Comparison of ENCODE assay signal across 11 cellular contexts in the genomic region with DNA sequence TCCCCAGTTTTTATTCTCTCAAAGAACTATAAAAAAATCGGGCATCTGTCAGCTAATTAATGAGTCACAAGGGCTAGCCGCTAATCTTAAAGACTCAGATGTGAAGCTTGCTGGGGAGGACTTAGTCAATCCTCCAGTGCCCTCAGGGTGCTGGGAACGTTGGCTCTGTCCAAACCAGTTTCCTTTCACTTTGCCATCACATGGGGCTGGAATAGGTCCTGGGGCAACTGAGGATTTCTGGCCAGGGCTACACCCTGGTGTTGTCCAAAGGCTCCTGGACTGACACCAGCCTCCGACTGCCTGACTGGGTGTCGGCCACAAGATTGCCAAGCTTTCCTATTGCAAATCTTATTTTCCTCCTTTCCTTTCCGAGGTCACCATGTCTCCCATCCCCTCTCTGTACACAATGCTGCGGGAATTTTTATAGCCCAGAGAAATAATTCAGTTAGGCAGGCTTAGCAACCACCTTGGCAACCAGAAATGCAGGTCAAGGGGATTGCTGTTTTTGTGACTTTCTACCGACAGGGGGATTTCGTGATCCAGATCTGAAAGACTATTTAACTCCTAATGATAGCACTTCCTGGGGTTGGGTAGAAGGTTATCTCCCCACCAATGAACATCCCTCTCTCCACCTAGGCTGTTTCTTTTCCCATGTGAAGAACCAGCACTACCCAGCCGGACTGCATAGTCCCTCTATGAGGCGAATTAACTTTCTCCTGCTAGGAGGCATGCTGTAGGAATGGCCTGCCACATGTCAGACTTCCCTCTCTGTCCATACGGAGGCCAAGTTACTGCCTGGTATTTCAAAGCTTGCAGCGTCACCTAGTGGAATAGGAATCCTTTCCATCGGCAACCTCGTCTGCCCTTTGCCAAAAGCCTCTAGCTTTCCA. TPM values are rescaled to one million over a fixed set of nuclear protein-coding genes. Genes with fewer than 3 reads are reported as not detected.
DNase-seq lines count a peak whose midpoint lies in the region; FAIRE-seq and TF ChIP-seq lines count a peak whose summit lies in the region.
"Had no signal": no experiment of that assay in that cellular context is flagged by ENCODE, and none has a peak within 500 bp of the region (broad histone marks: within the 10 kb centered on the region; RNA-seq: fewer than 3 reads in every experiment).

No MANE protein-coding gene starts in this region.

- no peak overlapping the region for H3K27ac ChIP-seq in H1 (ENCODE audit: low read depth, low read length)
- H3K27ac ChIP-seq in muscle layer of duodenum (ENCODE audit: low read length) = peak overlapping the region; percentile 65

- no peaks in the 10 kb centered on the region for H3K23me2 ChIP-seq in H1 (ENCODE audit: low read depth, low read length)

- TF ChIP-seq EP300 in H1 (IDR thresholded peaks at IDR 0.05; ENCODE audit: borderline replicate concordance in 1 of 2, low read depth in 2 of 2, low read length in 2 of 2) = no peak

- H3K23ac ChIP-seq in H1 (ENCODE audit: insufficient read length) = no peak overlapping the region

- POLR2A ChIA-PET in H1 (lab: Charles Lee; ENCODE audit: partially characterized antibody) = interaction anchor here (1.5 kb wide), 1 partner anchor 98 kb away, joined by 5 read pairs; a partner anchor contains a TSS

- H3K36me3 ChIP-seq in H1 (ENCODE audit: control insufficient read depth in 2 of 4, insufficient read depth in 4 of 4, low read length in 3 of 4) (no peaks in the 10 kb centered on the region), muscle layer of duodenum (ENCODE audit: control insufficient read depth in 1 of 2, insufficient read depth in 2 of 2, low read length in 2 of 2) (peaks cover 0 to 4% of the 10 kb centered on the region in 2 donors)

- H2BK120ac ChIP-seq in H1 (replicated peaks; ENCODE audit: low read depth, low read length) = no peak overlapping the region

- DNase-seq in Ammon's horn (ENCODE audit: low spot score) (peak; percentile 37), NCI-H69 (lab: John Stamatoyannopoulos, UW) (peak; percentile 37), H1 (ENCODE audit: low read depth in 1 of 2, low spot score in 2 of 2) (peak; percentile 49 to 60), NOMO-1 treated with DMSO at 0.1 percent for 48 hours (lab: John Stamatoyannopoulos, UW; ENCODE audit: unreplicated experiment) (no peak), NCI-H345 (lab: John Stamatoyannopoulos, UW) (no peak), cerebellar cortex (ENCODE audit: low spot score) (no peak)
- DNase-seq in activated CD4-positive, CD25-positive, alpha-beta regulatory T cell treated with anti-CD3 and anti-CD28 coated beads, Interleukin-2, amount 50 U/mL, for 72 hours = no peak
- DNase-seq: NCI-H1694 treated with DMSO at 0.1 percent for 48 hours had no signal

- no peak overlapping the region for H2BK5ac ChIP-seq in H1 (ENCODE audit: low read depth, low read length)

- H3K4me3 ChIP-seq in H1 (ENCODE audit: extremely low read depth in 1 of 4, insufficient read depth in 2 of 4, low read depth in 3 of 4, low read length in 4 of 4) (no peak overlapping the region), muscle layer of duodenum (ENCODE audit: low read depth in 1 of 2, low read length in 2 of 2) (peak overlapping the region; percentile 18 to 42)

- H3K79me1 ChIP-seq in H1 (ENCODE audit: low read depth, low read length) = no peaks in the 10 kb centered on the region

- H2BK15ac ChIP-seq in H1 (ENCODE audit: low read length) = no peak overlapping the region

- no peak for TF ChIP-seq POLR2A in H1 (IDR thresholded peaks at IDR 0.05; ENCODE audit: control extremely low read depth in 1 of 2, low read depth in 2 of 2, low read length in 2 of 2)

- FAIRE-seq in H1 (lab: Jason Lieb, UNC) = no peak
- FAIRE-seq: colon, G401.6 had no signal

- H3K9ac ChIP-seq in H1 (replicated peaks in 1 of 4; ENCODE audit: extremely low read depth in 1 of 4, low read depth in 3 of 4, low read length in 3 of 4) = no peak overlapping the region

- no peaks in the 10 kb centered on the region for H3K27me3 ChIP-seq in H1 (replicated peaks in 1 of 4; ENCODE audit: control insufficient read depth in 3 of 4, extremely low read depth in 1 of 4, insufficient read depth in 3 of 4, low read length in 3 of 4)
- H3K27me3 ChIP-seq in muscle layer of duodenum (ENCODE audit: low read depth, low read length) = no peaks in the 10 kb centered on the region

- TF ChIP-seq RAD21 in H1 (IDR thresholded peaks at IDR 0.05 in 1 of 2, conservative IDR thresholded peaks at IDR 0.05 in 1 of 2; ENCODE audit: low read depth in 2 of 2, low read length in 2 of 2) = peak; percentile 94 to 97

- H3K18ac ChIP-seq in H1 (ENCODE audit: extremely low read depth, low read length) = no peak overlapping the region

- H3K9me3 ChIP-seq in H1 (ENCODE audit: insufficient read depth in 2 of 2, low read depth in 1 of 2, low read length in 1 of 2) (peaks cover 20 to 24% of the 10 kb centered on the region in 2 experiments), muscle layer of duodenum (ENCODE audit: control insufficient read depth in 1 of 2, low read length in 2 of 2) (peaks cover 4 to 8% of the 10 kb centered on the region in 2 donors)

- no peak overlapping the region for H4K8ac ChIP-seq in H1 (ENCODE audit: extremely low read depth, insufficient read depth, low read length)

- H2BK12ac ChIP-seq in H1 (ENCODE audit: low read depth, low read length) = no peak overlapping the region

- H4K91ac ChIP-seq in H1 (replicated peaks; ENCODE audit: insufficient read length, low read length) = no peak overlapping the region

- H2AK5ac ChIP-seq in H1 (ENCODE audit: low read depth, low read length) = no peak overlapping the region

- H3K4me1 ChIP-seq in H1 (replicated peaks in 1 of 4; ENCODE audit: control insufficient read depth in 3 of 4, insufficient read depth in 4 of 4, low read length in 3 of 4) (no peaks in the 10 kb centered on the region), muscle layer of duodenum (ENCODE audit: control insufficient read depth in 1 of 2, insufficient read depth in 2 of 2, low read length in 2 of 2) (peaks cover 0 to 7% of the 10 kb centered on the region in 2 donors)

- 65% methylated on average over 15 of the region's 15 CpGs; no CpG with 5 or more reads in 1 of the 2 experiments for WGBS in H1 (ENCODE audit: extremely low coverage in 1 of 2, insufficient coverage in 1 of 2, insufficient read length in 1 of 2, insufficient replicate concordance in 2 of 2, low coverage in 1 of 2, low lambda C conversion rate in 2 of 2, missing lambda C conversion rate in 1 of 2), 2 experiments

- H2BK20ac ChIP-seq in H1 (ENCODE audit: low read length) = no peak overlapping the region

- no peaks in the 10 kb centered on the region for H4K20me1 ChIP-seq in H1 (replicated peaks in 1 of 2; ENCODE audit: control insufficient read depth in 1 of 2, insufficient read depth in 2 of 2, low read length in 2 of 2)

- H3K4ac ChIP-seq in H1 (replicated peaks; ENCODE audit: insufficient read length, low read depth, low read length) = no peak overlapping the region

- TF ChIP-seq CTCF in H1 (IDR thresholded peaks at IDR 0.05; ENCODE audit: control extremely low read depth in 1 of 3, insufficient read depth in 1 of 3, low read depth in 1 of 3, low read length in 3 of 3) = peak; percentile 60 to 91 (median 87)

- H4K5ac ChIP-seq in H1 (ENCODE audit: insufficient read length, low read depth, low read length) = no peak overlapping the region

- peak overlapping the region; percentile 51 for H2AFZ ChIP-seq in H1 (ENCODE audit: low read length)

- H3K79me2 ChIP-seq in H1 (ENCODE audit: control insufficient read depth in 1 of 2, insufficient read depth in 2 of 2, low read length in 2 of 2) = no peaks in the 10 kb centered on the region

- H3K14ac ChIP-seq in H1 (ENCODE audit: insufficient read length) = no peak overlapping the region

- no peak overlapping the region for H3K56ac ChIP-seq in H1 (replicated peaks; ENCODE audit: insufficient read length, low read depth, low read length)

- no peak overlapping the region for H3K4me2 ChIP-seq in H1 (ENCODE audit: insufficient read depth in 1 of 2, low read depth in 2 of 2, low read length in 2 of 2)

- CTCF ChIA-PET in H1 (lab: Charles Lee; ENCODE audit: partially characterized antibody) = interaction anchor here (0.6 to 3.2 kb wide), 37 partner anchors 8 to 672 kb away, joined by 3 to 13 read pairs (median 4); a partner anchor contains a TSS

TF ChIP-seq in H1, 55 proteins besides CTCF, POLR2A, EP300 and RAD21 (continues in another document):
- no peak for TF ChIP-seq MAFK (IDR thresholded peaks at IDR 0.05; ENCODE audit: low read depth, low read length)
- no peak for TF ChIP-seq TAF7 (optimal IDR thresholded peaks at IDR 0.05; ENCODE audit: borderline replicate concordance, low read depth, low read length)
- TF ChIP-seq SP2 (IDR thresholded peaks at IDR 0.05; ENCODE audit: low read length) = no peak
- no peak for TF ChIP-seq FOSL1 (IDR thresholded peaks at IDR 0.05; ENCODE audit: insufficient read depth, low read depth, low read length)
- TF ChIP-seq RXRA (IDR thresholded peaks at IDR 0.05; ENCODE audit: insufficient read depth, low read depth, low read length) = no peak
- TF ChIP-seq CHD2 (IDR thresholded peaks at IDR 0.05; ENCODE audit: low read length) = no peak
- TF ChIP-seq CREB1 (IDR thresholded peaks at IDR 0.05) = 0 out of 2 replicates have a peak, but pooled peaks have one; percentile 16
- no peak for TF ChIP-seq PHF8 (conservative IDR thresholded peaks at IDR 0.05; ENCODE audit: low read depth, low read length)
- TF ChIP-seq HDAC6 (IDR thresholded peaks at IDR 0.05; ENCODE audit: low read depth, low read length) = no peak
- TF ChIP-seq, protein P1, sequence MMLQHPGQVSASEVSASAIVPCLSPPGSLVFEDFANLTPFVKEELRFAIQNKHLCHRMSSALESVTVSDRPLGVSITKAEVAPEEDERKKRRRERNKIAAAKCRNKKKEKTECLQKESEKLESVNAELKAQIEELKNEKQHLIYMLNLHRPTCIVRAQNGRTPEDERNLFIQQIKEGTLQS (IDR thresholded peaks at IDR 0.05; ENCODE audit: insufficient read depth, low read depth, low read length) = no peak
- no peak for TF ChIP-seq POLR2AphosphoS5 (IDR thresholded peaks at IDR 0.05; ENCODE audit: low read depth, low read length)
- TF ChIP-seq, protein P2, sequence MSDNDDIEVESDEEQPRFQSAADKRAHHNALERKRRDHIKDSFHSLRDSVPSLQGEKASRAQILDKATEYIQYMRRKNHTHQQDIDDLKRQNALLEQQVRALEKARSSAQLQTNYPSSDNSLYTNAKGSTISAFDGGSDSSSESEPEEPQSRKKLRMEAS (IDR thresholded peaks at IDR 0.05) = peak; percentile 82
- no peak for TF ChIP-seq SIRT6 (IDR thresholded peaks at IDR 0.05; ENCODE audit: low read length)

RNA-seq across cellular contexts. Expression of a gene that starts 29.9 kb away (rescaled TPM):
- 4.1 and 4.5 TPM in 2 replicates for total RNA-seq in H1 (2021; fragmentation: NEBNext Ultra II Directional; extraction: Animal tissue kit (Norgen Biotek cat#: 25700))
- 2.1 and 3.3 TPM in 2 replicates for polyA plus RNA-seq in H1 (2011; rRNA removed)
- 3.6 TPM for polyA plus RNA-seq in H1 (2011; cell fraction: cytosol; rRNA removed)
- polyA plus RNA-seq in H1 (2011; cell fraction: nucleus; rRNA removed) = 1.8 TPM
- 2.1 to 2.8 TPM (median 2.4 TPM) in 4 replicates for polyA plus RNA-seq in H1 (2012, experiment 1 of 2)
- polyA plus RNA-seq in H1 (2012, experiment 2 of 2) = 0.89 TPM
- polyA plus RNA-seq in H1 (2013, experiment 1 of 2) = 5.4 TPM
- polyA plus RNA-seq in H1 (2013, experiment 2 of 2) = 5.5 TPM
- polyA minus RNA-seq in H1 (2011; rRNA and poly(A)+ RNA removed) = 1.7 and 3.8 TPM in 2 replicates
- polyA minus RNA-seq in H1 (2011; cell fraction: cytosol; rRNA and poly(A)+ RNA removed) = 1.1 TPM
- 7.7 TPM for polyA minus RNA-seq in H1 (2011; cell fraction: nucleus; rRNA and poly(A)+ RNA removed)

Comparison
In these comparisons a context has a peak if more than half of its experiments do, and no peak if none do; other contexts are left out.
1. DNase-seq: peak in Ammon's horn (single experiment), NCI-H69 (single experiment) and H1 (2 of 2); none in NOMO-1 treated with DMSO at 0.1 percent for 48 hours (single experiment), NCI-H345 (single experiment), activated CD4-positive, CD25-positive, alpha-beta regulatory T cell treated with anti-CD3 and anti-CD28 coated beads, Interleukin-2, amount 50 U/mL, for 72 hours (single experiment) and cerebellar cortex (single experiment).
2. H3K4me3 ChIP-seq: peak in muscle layer of duodenum (2 of 2); none in H1 (0 of 4).